In genomic region chr10:34736976-34737771, GRCh38 we compare ENCODE assay signal across 20 cellular contexts.
DNase-seq lines count a peak whose midpoint lies in the region; ATAC-seq, FAIRE-seq and TF ChIP-seq lines count a peak whose summit lies in the region.
"Had no signal": no experiment of that assay in that cellular context is flagged by ENCODE, and none has a peak within 500 bp of the region (broad histone marks: within the 10 kb centered on the region; RNA-seq: fewer than 3 reads in every experiment).

No MANE protein-coding gene starts in this region.

- H3K4me2 ChIP-seq in Karpas-422 (ENCODE audit: low read depth, low read length, poor library complexity, severe bottlenecking), result no peak overlapping the region

- H3K4me1 ChIP-seq in Karpas-422 (ENCODE audit: low read length) (no peaks in the 10 kb centered on the region), esophagus muscularis mucosa (peaks cover 22 to 90% (median 61%) of the 10 kb centered on the region in 4 donors)

- ATAC-seq in HG03457 (IDR thresholded peaks at IDR 0.05; ENCODE audit: unreplicated experiment) (no peak), GM21367 (IDR thresholded peaks at IDR 0.05; ENCODE audit: unreplicated experiment) (no peak)
- no peak for ATAC-seq in activated naive CD8-positive, alpha-beta T cell treated with anti-CD3 and anti-CD28 coated beads, Interleukin-2, amount 50 U/mL, for 24 hours
- ATAC-seq: Panc1 had no signal

- 80% methylated on average over 12 of the region's 12 CpGs for WGBS in esophagus muscularis mucosa

- DNase-seq in GM18507 (ENCODE audit: extremely low spot score, insufficient read length, low read depth) (no peak), Karpas-422 (no peak), esophagus muscularis mucosa (ENCODE audit: extremely low spot score) (peak; percentile 37), nephron progenitor cell (no peak)
- DNase-seq in activated naive CD8-positive, alpha-beta T cell treated with anti-CD3 and anti-CD28 coated beads, Interleukin-2, amount 50 U/mL, for 24 hours, result no peak
- no peak for DNase-seq in activated CD4-positive, alpha-beta T cell treated with anti-CD3 and anti-CD28 coated beads, Interleukin-2, amount 50 U/mL, for 48 hours
- DNase-seq: COR-L47; dermis blood vessel endothelial cell; head of caudate nucleus; MG63; NCI-H1930; ovary; spleen; stimulated activated naive CD4-positive, alpha-beta T cell treated with Interleukin-2 at 50 U/mL for 16 hours had no signal

- H3K36me3 Mint-ChIP-seq in nephron progenitor cell (ENCODE audit: low read depth), result no peaks in the 10 kb centered on the region
- H3K36me3 Mint-ChIP-seq in activated naive CD8-positive, alpha-beta T cell treated with anti-CD3 and anti-CD28 coated beads, Interleukin-2, amount 50 U/mL, for 24 hours (ENCODE audit: low read depth), result no peaks in the 10 kb centered on the region

- no peaks in the 10 kb centered on the region for H3K36me3 ChIP-seq in Karpas-422 (ENCODE audit: insufficient read depth, low read length)
- no peaks in the 10 kb centered on the region for H3K36me3 ChIP-seq in esophagus muscularis mucosa
- H3K36me3 ChIP-seq: MG63, ovary, spleen had no signal

- TF ChIP-seq CTCF in esophagus muscularis mucosa (IDR thresholded peaks at IDR 0.05) (no peak), nephron progenitor cell (IDR thresholded peaks at IDR 0.05) (no peak)

- 0 out of 2 replicates have a peak overlapping the region, but pooled peaks have one; percentile 21 for H2AFZ ChIP-seq in Karpas-422 (ENCODE audit: low read length)

- peak overlapping the region; percentile 67 for H3K27ac Mint-ChIP-seq in nephron progenitor cell
- H3K27ac Mint-ChIP-seq in activated naive CD8-positive, alpha-beta T cell treated with anti-CD3 and anti-CD28 coated beads, Interleukin-2, amount 50 U/mL, for 24 hours, result no peak overlapping the region
- H3K27ac Mint-ChIP-seq: activated T-helper 2 cell treated with anti-CD3 and anti-CD28 coated beads, Interferon-gamma antibody, Interleukin-2, Interleukin-4, amounts not matched to agents 10 μg/mL and 5 μg/mL and 100 μg/mL, durations not matched to agents 14 hours and 24 hours and 36 hours had no signal

- H3K27me3 ChIP-seq in Karpas-422 (ENCODE audit: low read length) (no peaks in the 10 kb centered on the region), esophagus muscularis mucosa (no peaks in the 10 kb centered on the region)
- H3K27me3 ChIP-seq: MG63, ovary had no signal

- no peaks in the 10 kb centered on the region for H3K79me2 ChIP-seq in Karpas-422 (ENCODE audit: low read length)

- intact Hi-C loops in esophagus muscularis mucosa (cut with DNase I), result loop anchor here (10.0 kb wide), 1 partner anchor 198 kb away; no protein-coding TSS in a partner anchor

- no peak overlapping the region for H3K4me3 ChIP-seq in Karpas-422 (ENCODE audit: low read length)
- H3K4me3 ChIP-seq in esophagus muscularis mucosa, result no peak overlapping the region
- H3K4me3 ChIP-seq: MG63, ovary, spleen had no signal

- H3K9me3 ChIP-seq in Karpas-422 (ENCODE audit: low read length) (no peaks in the 10 kb centered on the region), esophagus muscularis mucosa (no peaks in the 10 kb centered on the region)
- H3K9me3 ChIP-seq: MG63, ovary, spleen had no signal

- H4K20me1 ChIP-seq in Karpas-422 (ENCODE audit: insufficient read depth, low read depth, low read length), result no peaks in the 10 kb centered on the region

- H3K4me3 Mint-ChIP-seq in nephron progenitor cell, result peak overlapping the region; percentile 31
- no peak overlapping the region for H3K4me3 Mint-ChIP-seq in activated naive CD8-positive, alpha-beta T cell treated with anti-CD3 and anti-CD28 coated beads, Interleukin-2, amount 50 U/mL, for 24 hours

- TF ChIP-seq EP300 in esophagus muscularis mucosa (IDR thresholded peaks at IDR 0.05), result no peak

- H3K27ac ChIP-seq in Karpas-422 (ENCODE audit: low read length) (no peak overlapping the region), esophagus muscularis mucosa (replicated peaks in 1 of 4) (peak overlapping the region in 1 of 4 donors; percentile 74)
- H3K27ac ChIP-seq: ovary, spleen had no signal

- no peak for TF ChIP-seq POLR2A in esophagus muscularis mucosa (IDR thresholded peaks at IDR 0.05; ENCODE audit: low read depth)

- FAIRE-seq in GM18507 (lab: Jason Lieb, UNC), result peak; percentile 42
- FAIRE-seq: keratinocyte, urothelium cell line had no signal

- no peaks in the 10 kb centered on the region for H3K27me3 Mint-ChIP-seq in nephron progenitor cell (ENCODE audit: low read depth, poor library complexity)
- H3K27me3 Mint-ChIP-seq in activated naive CD8-positive, alpha-beta T cell treated with anti-CD3 and anti-CD28 coated beads, Interleukin-2, amount 50 U/mL, for 24 hours, result peaks cover 8% of the 10 kb centered on the region

- peaks cover 55% of the 10 kb centered on the region for H3K4me1 Mint-ChIP-seq in nephron progenitor cell
- H3K4me1 Mint-ChIP-seq in activated naive CD8-positive, alpha-beta T cell treated with anti-CD3 and anti-CD28 coated beads, Interleukin-2, amount 50 U/mL, for 24 hours, result peaks cover 2% of the 10 kb centered on the region

- no peaks in the 10 kb centered on the region for H3K9me2 ChIP-seq in Karpas-422 (replicated peaks; ENCODE audit: insufficient read depth, low read length)

- H3K9ac ChIP-seq in Karpas-422 (ENCODE audit: low read length), result no peak overlapping the region

- H3K9me3 Mint-ChIP-seq in nephron progenitor cell, result no peaks in the 10 kb centered on the region
- no peaks in the 10 kb centered on the region for H3K9me3 Mint-ChIP-seq in activated naive CD8-positive, alpha-beta T cell treated with anti-CD3 and anti-CD28 coated beads, Interleukin-2, amount 50 U/mL, for 24 hours
- H3K9me3 Mint-ChIP-seq: activated T-helper 2 cell treated with anti-CD3 and anti-CD28 coated beads, Interferon-gamma antibody, Interleukin-2, Interleukin-4, amounts not matched to agents 10 μg/mL and 5 μg/mL and 100 μg/mL, durations not matched to agents 14 hours and 24 hours and 36 hours had no signal
